ENCODE assay signal across 17 cellular contexts in genomic region chr16:71767060-71767900, GRCh38. TPM values are rescaled to one million over a fixed set of nuclear protein-coding genes. Genes with fewer than 3 reads are reported as not detected.
A peak's percentile ranks its signal among the peaks of the same experiment; 100 is the strongest.
DNase-seq lines count a peak whose midpoint lies in the region; ATAC-seq, FAIRE-seq and TF ChIP-seq lines count a peak whose summit lies in the region.
"Had no signal": no experiment of that assay in that cellular context is flagged by ENCODE, and none has a peak within 500 bp of the region (broad histone marks: within the 10 kb centered on the region; RNA-seq: fewer than 3 reads in every experiment).

No MANE protein-coding gene starts in this region.

- H3K4me1 ChIP-seq in A549 (peaks cover 3% of the 10 kb centered on the region; the same call in 1 of the 3 replicates), colonic mucosa (no peaks in the 10 kb centered on the region)

- ATAC-seq in A549 (no peak), GM21825 (IDR thresholded peaks at IDR 0.05; ENCODE audit: unreplicated experiment) (no peak)
- no peak for ATAC-seq in activated T-helper 17 cell treated with anti-CD3 and anti-CD28 coated beads, Interleukin-2, amount 50 U/mL, for 72 hours (replicated peaks)
- ATAC-seq: natural killer cell treated with Interleukin-12 subunit alpha and Interleukin-12 subunit beta and Interleukin-15 and Interleukin-18, amount 100 ng/mL, for 72 hours; stimulated activated naive CD8-positive, alpha-beta T cell treated with anti-CD3 and anti-CD28 coated beads, Interleukin-15, amount 100 ng/mL, for 72 hours had no signal

- DNase-seq in A549 (ENCODE audit: low read depth in 1 of 2, low spot score in 1 of 2) (no peak), COLO829 (ENCODE audit: low spot score) (peak; percentile 22), globus pallidus (ENCODE audit: low spot score) (peak; percentile 74), Ammon's horn (ENCODE audit: low spot score) (no peak), colonic mucosa (no peak), COR-L47 (lab: John Stamatoyannopoulos, UW) (no peak)
- DNase-seq: activated CD4-positive, alpha-beta T cell treated with anti-CD3 and anti-CD28 coated beads, Interleukin-2, amount 50 U/mL, for 48 hours; activated gamma-delta T cell; immature natural killer cell; NCI-H510A treated with DMSO at 0.1 percent for 48 hours; stimulated activated CD4-positive, alpha-beta T cell treated with anti-CD3 and anti-CD28 coated beads, Interleukin-15, amount 100 ng/mL, for 24 hours; stimulated activated naive CD8-positive, alpha-beta T cell treated with anti-CD3 and anti-CD28 coated beads, Interleukin-15, amount 100 ng/mL, for 72 hours had no signal

- H3K36me3 Mint-ChIP-seq in activated T-helper 17 cell treated with anti-CD3 and anti-CD28 coated beads, Interleukin-2, amount 50 U/mL, for 72 hours (ENCODE audit: low read depth), result peaks cover 100% of the 10 kb centered on the region

- no peak for TF ChIP-seq EP300 in A549 (IDR thresholded peaks at IDR 0.05)

- H3K27ac Mint-ChIP-seq in activated T-helper 17 cell treated with anti-CD3 and anti-CD28 coated beads, Interleukin-2, amount 50 U/mL, for 72 hours, result peak overlapping the region; percentile 57
- H3K27ac Mint-ChIP-seq: natural killer cell treated with Interleukin-12 subunit alpha and Interleukin-12 subunit beta and Interleukin-15 and Interleukin-18, amount 100 ng/mL, for 72 hours had no signal

- no peak for TF ChIP-seq POLR2A in A549 (IDR thresholded peaks at IDR 0.05; ENCODE audit: low read length)

- H3K4me3 ChIP-seq in A549, result no peak overlapping the region
- no peak overlapping the region for H3K4me3 ChIP-seq in colonic mucosa
- H3K4me3 ChIP-seq: lung had no signal

- CTCF ChIA-PET in A549 (lab: Yijun Ruan, JAX), result interaction anchor here (1.3 kb wide), 2 partner anchors 194 to 327 kb away, joined by 3 to 4 read pairs; no protein-coding TSS in a partner anchor

- H3K36me3 ChIP-seq in colonic mucosa, result peaks cover 3% of the 10 kb centered on the region

- peaks cover 17% of the 10 kb centered on the region for H3K4me1 Mint-ChIP-seq in activated T-helper 17 cell treated with anti-CD3 and anti-CD28 coated beads, Interleukin-2, amount 50 U/mL, for 72 hours

- no peak for TF ChIP-seq RAD21 in A549 (conservative IDR thresholded peaks at IDR 0.05 in 1 of 2, IDR thresholded peaks at IDR 0.05 in 1 of 2)

- H3K9me3 ChIP-seq in A549, result no peaks in the 10 kb centered on the region
- no peaks in the 10 kb centered on the region for H3K9me3 ChIP-seq in colonic mucosa

- H3K27ac ChIP-seq in A549 (no peak overlapping the region), colonic mucosa (no peak overlapping the region)

- 90% methylated on average over 3 of the region's 3 CpGs for WGBS in A549 (ENCODE audit: missing lambda C conversion rate)

- H3K9ac ChIP-seq in colonic mucosa (ENCODE audit: low read depth in 2 of 2, low read length in 2 of 2), result no peak overlapping the region

- H3K4me2 ChIP-seq in A549, result no peak overlapping the region

- H3K4me3 Mint-ChIP-seq in activated T-helper 17 cell treated with anti-CD3 and anti-CD28 coated beads, Interleukin-2, amount 50 U/mL, for 72 hours, result no peak overlapping the region
- H3K4me3 Mint-ChIP-seq: immature natural killer cell; natural killer cell treated with Interleukin-12 subunit alpha and Interleukin-12 subunit beta and Interleukin-15 and Interleukin-18, amount 100 ng/mL, for 72 hours; stimulated activated naive CD8-positive, alpha-beta T cell treated with anti-CD3 and anti-CD28 coated beads, Interleukin-15, amount 100 ng/mL, for 72 hours had no signal

- no peaks in the 10 kb centered on the region for H3K9me3 Mint-ChIP-seq in activated T-helper 17 cell treated with anti-CD3 and anti-CD28 coated beads, Interleukin-2, amount 50 U/mL, for 72 hours
- H3K9me3 Mint-ChIP-seq: immature natural killer cell; natural killer cell treated with Interleukin-12 subunit alpha and Interleukin-12 subunit beta and Interleukin-15 and Interleukin-18, amount 100 ng/mL, for 72 hours; stimulated activated naive CD8-positive, alpha-beta T cell treated with anti-CD3 and anti-CD28 coated beads, Interleukin-15, amount 100 ng/mL, for 72 hours had no signal

- intact Hi-C loops in colonic mucosa (cut with DNase I), result no loop called here

- no peaks in the 10 kb centered on the region for H3K27me3 Mint-ChIP-seq in activated T-helper 17 cell treated with anti-CD3 and anti-CD28 coated beads, Interleukin-2, amount 50 U/mL, for 72 hours
- H3K27me3 Mint-ChIP-seq: natural killer cell treated with Interleukin-12 subunit alpha and Interleukin-12 subunit beta and Interleukin-15 and Interleukin-18, amount 100 ng/mL, for 72 hours; stimulated activated naive CD8-positive, alpha-beta T cell treated with anti-CD3 and anti-CD28 coated beads, Interleukin-15, amount 100 ng/mL, for 72 hours had no signal

- no peak for FAIRE-seq in A549 (lab: Jason Lieb, UNC)
- FAIRE-seq: frontal cortex had no signal

- no peaks in the 10 kb centered on the region for H3K27me3 ChIP-seq in colonic mucosa

- POLR2A ChIA-PET in A549 (lab: Yijun Ruan, JAX), result no interaction called here

- no peak for TF ChIP-seq CTCF in A549 (IDR thresholded peaks at IDR 0.05)
- no peak for TF ChIP-seq CTCF in colonic mucosa (IDR thresholded peaks at IDR 0.05)

TF ChIP-seq in A549, 52 proteins besides CTCF, POLR2A, EP300 and RAD21:
- no peak for TF ChIP-seq RCOR1 (IDR thresholded peaks at IDR 0.05; ENCODE audit: low read depth, low read length)
- TF ChIP-seq NFE2L2 (conservative IDR thresholded peaks at IDR 0.05; ENCODE audit: low read length), result no peak
- no peak for TF ChIP-seq MYC (IDR thresholded peaks at IDR 0.05; ENCODE audit: borderline replicate concordance, low read length)
- TF ChIP-seq HOXA7 (CRISPR knock-in tag; IDR thresholded peaks at IDR 0.05), result no peak
- TF ChIP-seq MAFK (IDR thresholded peaks at IDR 0.05; ENCODE audit: partially characterized antibody), result peak; percentile 19
- TF ChIP-seq ATOH8 (CRISPR knock-in tag; IDR thresholded peaks at IDR 0.05; ENCODE audit: low read depth), result no peak

RNA-seq across cellular contexts. Expression of gene AP1G1, which starts 41.4 kb away (rescaled TPM):
- polyA plus RNA-seq in A549 (2011; rRNA removed) (85.6 and 98.0 TPM in 2 replicates), A549 (2017; fragmentation: RNase III; extraction: RNeasy Plus Mini Kit Qiagen cat#74134 plus additional on column Dnase treatment) (38.1 to 40.7 TPM (median 38.6 TPM) in 3 replicates)
- 24.0 and 27.9 TPM in 2 replicates for polyA plus RNA-seq in A549 (2012; cell fraction: cytosol; rRNA removed)
- polyA plus RNA-seq in A549 (2012; cell fraction: nucleus; rRNA removed), result 31.3 and 54.0 TPM in 2 replicates
- polyA minus RNA-seq in A549 (2011; rRNA and poly(A)+ RNA removed), result 158 and 173 TPM in 2 replicates
- total RNA-seq in activated T-helper 17 cell treated with anti-CD3 and anti-CD28 coated beads, Interleukin-2, amount 50 U/mL, for 72 hours, result 10 to 100 TPM; 81.7 to 88.7 TPM
- 100 to 1,000 TPM; 101 to 102 TPM for total RNA-seq in colonic mucosa

RNA-seq across cellular contexts. Expression of gene PHLPP2, which starts 42.8 kb away (rescaled TPM):
- polyA plus RNA-seq in A549 (2011; rRNA removed) (11.3 and 12.6 TPM in 2 replicates), A549 (2017; fragmentation: RNase III; extraction: RNeasy Plus Mini Kit Qiagen cat#74134 plus additional on column Dnase treatment) (7.9 to 8.2 TPM (median 8.0 TPM) in 3 replicates)
- polyA plus RNA-seq in A549 (2012; cell fraction: cytosol; rRNA removed), result 5.3 and 6.5 TPM in 2 replicates
- 7.4 and 8.8 TPM in 2 replicates for polyA plus RNA-seq in A549 (2012; cell fraction: nucleus; rRNA removed)
- polyA minus RNA-seq in A549 (2011; rRNA and poly(A)+ RNA removed), result 27.6 and 29.4 TPM in 2 replicates
- 1 to 10 TPM; 8.7 to 9.4 TPM for total RNA-seq in activated T-helper 17 cell treated with anti-CD3 and anti-CD28 coated beads, Interleukin-2, amount 50 U/mL, for 72 hours
- total RNA-seq in colonic mucosa, result 10 to 100 TPM; 23.5 to 53.1 TPM

Comparison
In these comparisons a context has a peak if more than half of its experiments do, and no peak if none do; other contexts are left out.
1. DNase-seq: peak in COLO829 (single experiment) and globus pallidus (single experiment); none in A549 (0 of 2), Ammon's horn (single experiment), colonic mucosa (single experiment) and COR-L47 (single experiment).